8 cellular contexts compared by ENCODE assay signal in genomic region chr18:48667276-48668254, GRCh38.
A peak's percentile ranks its signal among the peaks of the same experiment; 100 is the strongest.
DNase-seq lines count a peak whose midpoint lies in the region; ATAC-seq and TF ChIP-seq lines count a peak whose summit lies in the region.

No MANE protein-coding gene starts in this region.

- H3K4me1 ChIP-seq in Panc1 (ENCODE audit: control insufficient read depth, insufficient read depth, low read length): no peaks in the 10 kb centered on the region

- ATAC-seq in HG02610 (IDR thresholded peaks at IDR 0.05; ENCODE audit: unreplicated experiment) (peak; percentile 49), Panc1 (peak; percentile 71; the same call in 1 of the 2 replicates)

- peak; percentile 28 for DNase-seq in DMS153 treated with DMSO at 0.1 percent for 48 hours (lab: John Stamatoyannopoulos, UW; ENCODE audit: unreplicated experiment)
- DNase-seq in Panc1 (ENCODE audit: low read depth, low spot score): no peak
- DNase-seq in kidney epithelial cell (ENCODE audit: low read depth): peak; percentile 23
- DNase-seq in activated CD4-positive, alpha-beta T cell treated with anti-CD3 and anti-CD28 coated beads, Interleukin-2, amount 50 U/mL, for 1 hour: no peak
- DNase-seq in stimulated activated naive CD4-positive, alpha-beta T cell (lab: John Stamatoyannopoulos, UW): no peak
- no peak for DNase-seq in RPMI8226
- DNase-seq in activated CD4-positive, alpha-beta T cell treated with anti-CD3 and anti-CD28 coated beads, Interleukin-2, amount 10 ng/mL, durations not matched to agents 24 days and 14 days: no peak

- in situ Hi-C loops in Panc1 (cut with HindIII; ENCODE audit: low pct_unique_long_range_greater_than_20kb, low sequenced_read_pairs): no loop called here

- H3K27me3 ChIP-seq in Panc1 (ENCODE audit: control insufficient read depth, insufficient read depth, low read length): no peaks in the 10 kb centered on the region
- H3K27me3 ChIP-seq in kidney epithelial cell (ENCODE audit: control insufficient read depth, insufficient read depth, low read length): no peaks in the 10 kb centered on the region

- no peaks in the 10 kb centered on the region for H3K9me3 ChIP-seq in Panc1 (ENCODE audit: control insufficient read depth, insufficient read depth, low read depth, low read length)

- CTCF ChIA-PET in Panc1 (lab: Charles Lee): interaction anchor here (0.5 kb wide), 1 partner anchor 635 kb away, joined by 14 read pairs; no protein-coding TSS in a partner anchor

- no peak overlapping the region for H3K27ac ChIP-seq in Panc1 (ENCODE audit: low read length)

- H3K4me3 Mint-ChIP-seq in activated CD4-positive, alpha-beta T cell treated with anti-CD3 and anti-CD28 coated beads, Interleukin-2, amount 10 ng/mL, durations not matched to agents 24 days and 14 days: no peak overlapping the region

- H3K36me3 ChIP-seq in Panc1 (ENCODE audit: control insufficient read depth, insufficient read depth, low read length): no peaks in the 10 kb centered on the region
- peaks cover 1% of the 10 kb centered on the region for H3K36me3 ChIP-seq in kidney epithelial cell (ENCODE audit: control insufficient read depth, insufficient read depth, low read length)

- peaks cover 7% of the 10 kb centered on the region for H3K9me3 Mint-ChIP-seq in activated CD4-positive, alpha-beta T cell treated with anti-CD3 and anti-CD28 coated beads, Interleukin-2, amount 10 ng/mL, durations not matched to agents 24 days and 14 days

- TF ChIP-seq CTCF in Panc1 (IDR thresholded peaks at IDR 0.05) (peak; percentile 36), kidney epithelial cell (IDR thresholded peaks at IDR 0.05; ENCODE audit: insufficient read depth, low read length, poor library complexity, severe bottlenecking) (peak; percentile 40)

- H3K27me3 Mint-ChIP-seq in activated CD4-positive, alpha-beta T cell treated with anti-CD3 and anti-CD28 coated beads, Interleukin-2, amount 10 ng/mL, durations not matched to agents 24 days and 14 days: peaks cover under 1% of the 10 kb centered on the region

- no peaks in the 10 kb centered on the region for H3K36me3 Mint-ChIP-seq in activated CD4-positive, alpha-beta T cell treated with anti-CD3 and anti-CD28 coated beads, Interleukin-2, amount 10 ng/mL, durations not matched to agents 24 days and 14 days (ENCODE audit: low read depth)

- H3K4me3 ChIP-seq in Panc1 (ENCODE audit: low read depth in 2 of 2, low read length in 2 of 2): no peak overlapping the region
- no peak overlapping the region for H3K4me3 ChIP-seq in kidney epithelial cell (ENCODE audit: low read depth, low read length)

- POLR2A ChIA-PET in Panc1 (lab: Charles Lee): no interaction called here

- no peak overlapping the region for H3K27ac Mint-ChIP-seq in activated CD4-positive, alpha-beta T cell treated with anti-CD3 and anti-CD28 coated beads, Interleukin-2, amount 10 ng/mL, durations not matched to agents 24 days and 14 days

- BruUV-seq in Panc1 (replicated peaks; lab: Mats Ljungman, UMichigan): no TSS peak

- H3K4me1 Mint-ChIP-seq in activated CD4-positive, alpha-beta T cell treated with anti-CD3 and anti-CD28 coated beads, Interleukin-2, amount 10 ng/mL, durations not matched to agents 24 days and 14 days: no peaks in the 10 kb centered on the region

- intact Hi-C loops in Panc1 (cut with micrococcal nuclease; ENCODE audit: unreplicated experiment): no loop called here
- intact Hi-C loops in activated CD4-positive, alpha-beta T cell treated with anti-CD3 and anti-CD28 coated beads, Interleukin-2, amount 10 ng/mL, durations not matched to agents 24 days and 14 days (cut with micrococcal nuclease): no loop called here

Comparison
In these comparisons a context has a peak if more than half of its experiments do, and no peak if none do; other contexts are left out.
1. DNase-seq: peak in DMS153 treated with DMSO at 0.1 percent for 48 hours (single experiment) and kidney epithelial cell (single experiment); none in Panc1 (single experiment), activated CD4-positive, alpha-beta T cell treated with anti-CD3 and anti-CD28 coated beads, Interleukin-2, amount 50 U/mL, for 1 hour (single experiment), stimulated activated naive CD4-positive, alpha-beta T cell (0 of 6), RPMI8226 (single experiment) and activated CD4-positive, alpha-beta T cell treated with anti-CD3 and anti-CD28 coated beads, Interleukin-2, amount 10 ng/mL, durations not matched to agents 24 days and 14 days (single experiment).